ENCODE assay signal across 29 cellular contexts in the genomic region with DNA sequence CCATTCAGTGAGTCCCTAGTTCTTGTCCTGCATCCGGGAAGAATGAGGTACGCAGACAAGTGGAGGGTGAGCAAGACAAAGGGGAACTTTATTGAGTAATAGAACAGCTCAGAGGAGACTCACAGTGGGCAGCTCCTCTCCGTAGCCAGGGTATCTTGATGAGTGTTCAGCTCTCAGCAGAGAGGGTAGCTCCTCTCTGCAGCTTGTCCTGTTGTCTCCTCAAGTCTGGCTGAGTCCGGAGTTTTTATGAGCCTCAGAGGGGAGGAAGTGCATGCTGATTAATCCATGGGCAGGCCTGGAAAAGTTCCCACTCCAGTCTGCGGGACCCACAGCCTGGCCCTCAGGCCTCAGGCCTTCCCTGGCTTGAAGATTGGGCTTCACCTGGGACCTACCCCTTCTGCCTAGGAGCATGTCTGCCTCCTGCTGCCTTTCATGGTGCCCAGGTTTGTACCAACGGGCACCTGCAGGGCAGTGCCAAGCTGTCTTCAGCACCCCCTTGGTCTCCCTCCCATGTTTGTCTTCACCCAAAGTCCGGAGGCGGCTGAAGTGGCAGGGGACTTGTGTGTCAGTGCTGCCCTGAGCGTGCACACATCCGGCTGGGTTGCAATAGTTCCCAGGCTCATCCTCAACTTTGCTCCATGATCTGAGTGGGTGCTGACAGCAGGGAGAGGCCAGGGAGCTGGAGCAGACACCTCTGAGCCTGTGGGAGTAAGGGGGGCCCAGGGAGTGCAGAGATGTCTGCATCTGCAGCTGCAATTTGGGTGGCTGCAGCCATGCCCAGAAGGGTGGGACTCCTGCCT.
DNase-seq lines count a peak whose midpoint lies in the region; ATAC-seq and TF ChIP-seq lines count a peak whose summit lies in the region.
"Had no signal": no experiment of that assay in that cellular context is flagged by ENCODE, and none has a peak within 500 bp of the region (broad histone marks: within the 10 kb centered on the region; RNA-seq: fewer than 3 reads in every experiment).

No MANE protein-coding gene starts in this region.

- POLR2A ChIA-PET in A673 (lab: Charles Lee; ENCODE audit: low non-redundant PET): no interaction called here

- in situ Hi-C loops in G401 (cut with HindIII; ENCODE audit: low sequenced_read_pairs): no loop called here

- TF ChIP-seq CTCF in A673 (conservative IDR thresholded peaks at IDR 0.05; ENCODE audit: low read depth, low read length) (no peak), neural crest cell (conservative IDR thresholded peaks at IDR 0.05) (no peak)

- peak; percentile 55 for DNase-seq in A673 (ENCODE audit: low spot score)
- peak; percentile 77 for DNase-seq in M059J (ENCODE audit: low read depth)
- peak; percentile 45 for DNase-seq in dermis blood vessel endothelial cell
- no peak for DNase-seq in neural crest cell (ENCODE audit: low read depth, low spot score)
- no peak for DNase-seq in G401 (ENCODE audit: low spot score)
- DNase-seq in 8988T: no peak
- DNase-seq: ACHN; activated CD4-positive, alpha-beta memory T cell treated with anti-CD3 and anti-CD28 coated beads, Interleukin-2, amount 10 ng/mL, durations not matched to agents 7 days and 5 days; activated CD4-positive, alpha-beta T cell treated with anti-CD3 and anti-CD28 coated beads for 1 hour; amygdala; BE2C; effector memory CD4-positive, alpha-beta T cell; gastrocnemius medialis; Kasumi-1; left colon; NCI-H1105; NCI-H1930; NCI-H526 treated with DMSO at 0.1 percent for 48 hours; T-helper 1 cell had no signal

- no peaks in the 10 kb centered on the region for H3K9me3 ChIP-seq in A673 (ENCODE audit: low read depth, low read length, poor library complexity, severe bottlenecking)
- H3K9me3 ChIP-seq: BE2C, gastrocnemius medialis had no signal

- peaks cover 8% of the 10 kb centered on the region for H3K4me1 ChIP-seq in A673 (ENCODE audit: insufficient read depth, low read length, poor library complexity, severe bottlenecking)
- H3K4me1 ChIP-seq: BE2C had no signal

- H3K27me3 Mint-ChIP-seq in neural crest cell (ENCODE audit: low read depth): no peaks in the 10 kb centered on the region
- H3K27me3 Mint-ChIP-seq: activated CD4-positive, alpha-beta memory T cell treated with anti-CD3 and anti-CD28 coated beads, Interleukin-2, amount 10 ng/mL, durations not matched to agents 7 days and 5 days had no signal

- peaks cover 9% of the 10 kb centered on the region for H3K9me3 Mint-ChIP-seq in neural crest cell
- H3K9me3 Mint-ChIP-seq: activated CD4-positive, alpha-beta memory T cell treated with anti-CD3 and anti-CD28 coated beads, Interleukin-2, amount 10 ng/mL, durations not matched to agents 7 days and 5 days; activated naive CD4-positive, alpha-beta T cell treated with anti-CD3 and anti-CD28 coated beads, Interleukin-2, amount 50 U/mL, for 24 hours; activated T-helper 17 cell treated with anti-CD3 and anti-CD28 coated beads, Interleukin-2, amount 50 U/mL, for 72 hours; stimulated activated naive CD8-positive, alpha-beta T cell treated with anti-CD3 and anti-CD28 coated beads, Interleukin-15, Interleukin-2, amounts not matched to agents 100 ng/mL and 50 ng/mL, for 24 hours had no signal

- no TSS peak for BruUV-seq in A673 (replicated peaks; lab: Mats Ljungman, UMichigan)

- H3K4me3 ChIP-seq in A673 (ENCODE audit: low read depth, low read length, poor library complexity, severe bottlenecking): no peak overlapping the region
- H3K4me3 ChIP-seq: gastrocnemius medialis, hepatocyte had no signal

- ATAC-seq in GM19351 (IDR thresholded peaks at IDR 0.05; ENCODE audit: unreplicated experiment) (no peak), GM21723 (IDR thresholded peaks at IDR 0.05; ENCODE audit: unreplicated experiment) (no peak)
- ATAC-seq: activated T-helper 17 cell treated with anti-CD3 and anti-CD28 coated beads, Interleukin-2, amount 50 U/mL, for 72 hours; gastrocnemius medialis; HepG2; left colon; Panc1 had no signal

- CTCF ChIA-PET in A673 (lab: Charles Lee): no interaction called here

- H3K27ac Mint-ChIP-seq in neural crest cell (ENCODE audit: unreplicated experiment): peak overlapping the region; percentile 85
- H3K27ac Mint-ChIP-seq: activated CD4-positive, alpha-beta memory T cell treated with anti-CD3 and anti-CD28 coated beads, Interleukin-2, amount 10 ng/mL, durations not matched to agents 7 days and 5 days; activated naive CD4-positive, alpha-beta T cell treated with anti-CD3 and anti-CD28 coated beads, Interleukin-2, amount 50 U/mL, for 24 hours; activated T-helper 17 cell treated with anti-CD3 and anti-CD28 coated beads, Interleukin-2, amount 50 U/mL, for 72 hours; memory B cell; stimulated activated naive CD8-positive, alpha-beta T cell treated with anti-CD3 and anti-CD28 coated beads, Interleukin-15, Interleukin-2, amounts not matched to agents 100 ng/mL and 50 ng/mL, for 24 hours had no signal

- H3K27ac ChIP-seq in A673 (ENCODE audit: low read depth, low read length, poor library complexity, severe bottlenecking): no peak overlapping the region
- H3K27ac ChIP-seq: gastrocnemius medialis, hepatocyte, HL-60 had no signal

- no peaks in the 10 kb centered on the region for H3K36me3 ChIP-seq in A673 (ENCODE audit: insufficient read depth, low read length, poor library complexity, severe bottlenecking)
- H3K36me3 ChIP-seq: BE2C had no signal

- intact Hi-C loops in A673 (cut with micrococcal nuclease; ENCODE audit: unreplicated experiment): no loop called here

- H3K36me3 Mint-ChIP-seq in neural crest cell (ENCODE audit: low read depth): peaks cover 26% of the 10 kb centered on the region
- H3K36me3 Mint-ChIP-seq: activated naive CD4-positive, alpha-beta T cell treated with anti-CD3 and anti-CD28 coated beads, Interleukin-2, amount 50 U/mL, for 24 hours; memory B cell had no signal

- H3K4me1 Mint-ChIP-seq in neural crest cell: peaks cover 16% of the 10 kb centered on the region
- H3K4me1 Mint-ChIP-seq: activated CD4-positive, alpha-beta memory T cell treated with anti-CD3 and anti-CD28 coated beads, Interleukin-2, amount 10 ng/mL, durations not matched to agents 7 days and 5 days; activated naive CD4-positive, alpha-beta T cell treated with anti-CD3 and anti-CD28 coated beads, Interleukin-2, amount 50 U/mL, for 24 hours; activated T-helper 17 cell treated with anti-CD3 and anti-CD28 coated beads, Interleukin-2, amount 50 U/mL, for 72 hours; memory B cell had no signal

- H3K27me3 ChIP-seq in A673 (replicated peaks; ENCODE audit: insufficient read depth, low read depth, low read length, poor library complexity): no peaks in the 10 kb centered on the region
- H3K27me3 ChIP-seq: BE2C, gastrocnemius medialis, hepatocyte had no signal

- H3K4me3 Mint-ChIP-seq in neural crest cell: no peak overlapping the region
- H3K4me3 Mint-ChIP-seq: activated CD4-positive, alpha-beta memory T cell treated with anti-CD3 and anti-CD28 coated beads, Interleukin-2, amount 10 ng/mL, durations not matched to agents 7 days and 5 days; activated naive CD4-positive, alpha-beta T cell treated with anti-CD3 and anti-CD28 coated beads, Interleukin-2, amount 50 U/mL, for 24 hours; activated T-helper 17 cell treated with anti-CD3 and anti-CD28 coated beads, Interleukin-2, amount 50 U/mL, for 72 hours; memory B cell; stimulated activated naive CD8-positive, alpha-beta T cell treated with anti-CD3 and anti-CD28 coated beads, Interleukin-15, Interleukin-2, amounts not matched to agents 100 ng/mL and 50 ng/mL, for 24 hours had no signal

Comparison
In these comparisons a context has a peak if more than half of its experiments do, and no peak if none do; other contexts are left out.
1. DNase-seq: peak in A673 (single experiment), M059J (single experiment) and dermis blood vessel endothelial cell (single experiment); none in neural crest cell (single experiment), G401 (single experiment) and 8988T (single experiment).